8 cellular contexts compared by ENCODE assay signal in the genomic region with DNA sequence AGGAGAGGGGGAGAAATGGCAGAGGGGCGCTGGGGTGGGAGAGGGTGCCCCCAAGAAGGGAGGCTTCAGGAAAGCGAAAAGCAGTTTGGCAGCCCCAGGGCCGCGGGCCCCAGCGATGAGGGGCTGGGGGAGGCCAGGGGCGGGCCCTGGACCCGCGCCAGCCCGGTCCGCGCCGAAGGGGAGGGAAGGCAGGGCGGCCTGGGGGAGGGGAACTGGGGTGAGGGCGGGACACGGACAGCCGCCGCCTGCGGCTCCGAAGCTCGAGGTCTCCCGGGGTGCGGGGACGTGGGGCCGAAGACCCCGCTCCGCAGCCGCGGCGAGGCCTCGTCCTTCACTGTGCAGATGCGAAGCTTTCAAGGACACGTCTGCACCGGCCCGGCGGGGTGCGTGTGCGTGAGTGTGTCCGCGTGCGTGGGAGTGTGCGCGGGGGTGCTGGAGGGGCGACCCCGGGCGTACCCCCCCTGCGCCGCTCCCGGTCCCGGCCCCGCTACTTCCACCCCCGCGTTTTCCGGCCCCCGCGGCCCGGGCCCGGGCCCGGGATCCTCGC. TPM values are rescaled to one million over a fixed set of nuclear protein-coding genes. Genes with fewer than 3 reads are reported as not detected.
DNase-seq lines count a peak whose midpoint lies in the region; ATAC-seq and TF ChIP-seq lines count a peak whose summit lies in the region.

No MANE protein-coding gene starts in this region.

- peak overlapping the region; percentile 18 for H2BK120ac ChIP-seq in neuronal stem cell (ENCODE audit: low read depth, low read length)

- peak overlapping the region; percentile 60 for H2AFZ ChIP-seq in neuronal stem cell (ENCODE audit: low read length)

- peaks cover 4% of the 10 kb centered on the region for H3K36me3 Mint-ChIP-seq in activated B cell treated with CpG ODN at 0.5 μM for 24 hours (ENCODE audit: low read depth)

- H4K91ac ChIP-seq in neuronal stem cell (ENCODE audit: low read depth, low read length, poor library complexity) = no peak overlapping the region

- no peaks in the 10 kb centered on the region for H3K36me3 ChIP-seq in neuronal stem cell (replicated peaks in 1 of 2; ENCODE audit: control insufficient read depth in 2 of 2, insufficient read depth in 2 of 2, low read length in 2 of 2)

- peak overlapping the region; percentile 95 for H3K18ac ChIP-seq in neuronal stem cell (ENCODE audit: low read length)

- no peak overlapping the region for H3K4ac ChIP-seq in neuronal stem cell (ENCODE audit: low read length)

- peak overlapping the region; percentile 78 for H2BK5ac ChIP-seq in neuronal stem cell (ENCODE audit: low read length)

- no peak overlapping the region for H3K27ac Mint-ChIP-seq in activated B cell treated with CpG ODN at 0.5 μM for 24 hours

- peak overlapping the region; percentile 58 to 66 for H3K4me3 ChIP-seq in neuronal stem cell (ENCODE audit: low read length in 2 of 2)

- CTCF ChIA-PET in activated B cell treated with CpG ODN at 0.5 μM for 24 hours (lab: Charles Lee) = no interaction called here

- H3K4me3 Mint-ChIP-seq in activated B cell treated with CpG ODN at 0.5 μM for 24 hours = peak overlapping the region; percentile 70

- no peaks in the 10 kb centered on the region for H3K9me3 Mint-ChIP-seq in activated B cell treated with CpG ODN at 0.5 μM for 24 hours

- ATAC-seq in activated B cell treated with CpG ODN at 0.5 μM for 24 hours (ENCODE audit: low read depth) = no peak
- ATAC-seq in HG02798 (IDR thresholded peaks at IDR 0.05; ENCODE audit: poor library complexity, unreplicated experiment) = no peak
- no peak for ATAC-seq in HG02763 (IDR thresholded peaks at IDR 0.05; ENCODE audit: unreplicated experiment)

- H3K27me3 ChIP-seq in neuronal stem cell (ENCODE audit: control insufficient read depth in 3 of 3, insufficient read depth in 3 of 3, low read depth in 1 of 3, low read length in 3 of 3) = peaks cover 2 to 45% (median 30%) of the 10 kb centered on the region in 3 experiments

- peak overlapping the region; percentile 27 for H3K23ac ChIP-seq in neuronal stem cell (ENCODE audit: low read depth, low read length, poor library complexity)

- peak overlapping the region; percentile 64 for H3K9ac ChIP-seq in neuronal stem cell (ENCODE audit: low read depth, low read length, poor library complexity)

- no peak overlapping the region for H2BK15ac ChIP-seq in neuronal stem cell (ENCODE audit: low read length)

- H3K27ac ChIP-seq in neuronal stem cell (replicated peaks; ENCODE audit: low read length) = no peak overlapping the region

- intact Hi-C loops in activated B cell treated with CpG ODN at 0.5 μM for 24 hours (cut with micrococcal nuclease) = loop anchor here (2.0 to 5.0 kb wide), 2 partner anchors 40 to 173 kb away; partner anchors contain the start of gene POMC

- DNase-seq in stimulated activated naive CD4-positive, alpha-beta T cell (lab: John Stamatoyannopoulos, UW) = peak in 4 of 6 experiments; percentile 20 to 44 (median 34)
- no peak for DNase-seq in stimulated activated naive CD4-positive, alpha-beta T cell treated with Interleukin-2 at 50 U/mL for 16 hours (lab: John Stamatoyannopoulos, UW)
- no peak for DNase-seq in activated B cell treated with CpG ODN at 0.5 μM for 24 hours
- peak; percentile 23 to 28 for DNase-seq in erythroblast (lab: John Stamatoyannopoulos, UW)
- no peak for DNase-seq in neuronal stem cell (ENCODE audit: low spot score)
- no peak for DNase-seq in HuH-7 (ENCODE audit: low spot score)

- H2AK5ac ChIP-seq in neuronal stem cell (ENCODE audit: low read depth, low read length) = peak overlapping the region; percentile 73

- H3K4me2 ChIP-seq in neuronal stem cell (ENCODE audit: insufficient read depth, low read length, poor library complexity, severe bottlenecking) = peak overlapping the region; percentile 95

- H4K8ac ChIP-seq in neuronal stem cell (ENCODE audit: low read depth, low read length) = no peak overlapping the region

- no peaks in the 10 kb centered on the region for H3K27me3 Mint-ChIP-seq in activated B cell treated with CpG ODN at 0.5 μM for 24 hours

- H3K4me1 ChIP-seq in neuronal stem cell (ENCODE audit: control insufficient read depth in 2 of 2, insufficient read depth in 1 of 2, low read depth in 1 of 2, low read length in 2 of 2) = peaks cover 3 to 11% of the 10 kb centered on the region in 2 donors

- H3K4me1 Mint-ChIP-seq in activated B cell treated with CpG ODN at 0.5 μM for 24 hours = peaks cover 29% of the 10 kb centered on the region

- no peak for TF ChIP-seq POLR2A in erythroblast (IDR thresholded peaks at IDR 0.05; ENCODE audit: low read length)

- no peak overlapping the region for H2BK12ac ChIP-seq in neuronal stem cell (ENCODE audit: low read length)

- no peaks in the 10 kb centered on the region for H3K79me1 ChIP-seq in neuronal stem cell (ENCODE audit: low read depth, low read length)

- POLR2A ChIA-PET in activated B cell treated with CpG ODN at 0.5 μM for 24 hours (lab: Charles Lee) = interaction anchor here (0.8 to 1.5 kb wide), 6 partner anchors 14 to 227 kb away, joined by 3 to 9 read pairs (median 4); no protein-coding TSS in a partner anchor

- no peak overlapping the region for H3K14ac ChIP-seq in neuronal stem cell (ENCODE audit: low read length)

- H3K9me3 ChIP-seq in neuronal stem cell (replicated peaks in 1 of 2; ENCODE audit: control insufficient read depth in 2 of 2, insufficient read depth in 1 of 2, low read depth in 1 of 2, low read length in 2 of 2) = no peaks in the 10 kb centered on the region

- no peak for TF ChIP-seq CTCF in activated B cell treated with CpG ODN at 0.5 μM for 24 hours (IDR thresholded peaks at IDR 0.05)

- WGBS in neuronal stem cell (ENCODE audit: extremely low coverage in 2 of 2, insufficient read length in 2 of 2, insufficient replicate concordance in 1 of 2), 2 donors = no CpG with 5 or more reads among the region's 59 CpGs

RNA-seq across cellular contexts. Expression of gene DNMT3A, which starts 1.3 kb away (rescaled TPM):
- 45.0 and 49.9 TPM in 2 replicates for total RNA-seq in activated B cell treated with CpG ODN at 0.5 μM for 24 hours
- polyA plus RNA-seq in neuronal stem cell (2013, experiment 1 of 2) = 47.2 TPM
- 47.4 TPM for polyA plus RNA-seq in neuronal stem cell (2013, experiment 2 of 2)

Comparison
In these comparisons a context has a peak if more than half of its experiments do, and no peak if none do; other contexts are left out.
1. DNase-seq: peak in stimulated activated naive CD4-positive, alpha-beta T cell (4 of 6) and erythroblast (2 of 2); none in stimulated activated naive CD4-positive, alpha-beta T cell treated with Interleukin-2 at 50 U/mL for 16 hours (single experiment), activated B cell treated with CpG ODN at 0.5 μM for 24 hours (single experiment), neuronal stem cell (single experiment) and HuH-7 (single experiment).